ENCODE assay signal across 8 cellular contexts in genomic region chr14:59631237-59631636, GRCh38. TPM values are rescaled to one million over a fixed set of nuclear protein-coding genes. Genes with fewer than 3 reads are reported as not detected.
DNase-seq lines count a peak whose midpoint lies in the region; ATAC-seq and TF ChIP-seq lines count a peak whose summit lies in the region.

No MANE protein-coding gene starts in this region.

- DNase-seq in NCI-H2081 (lab: John Stamatoyannopoulos, UW) (peak; percentile 8 to 59), NCI-H2081 treated with DMSO at 0.1 percent for 48 hours (lab: John Stamatoyannopoulos, UW) (no peak), NCI-H2107 (lab: John Stamatoyannopoulos, UW) (peak; percentile 55), choroid plexus epithelial cell (ENCODE audit: low read depth) (peak; percentile 13), progenitor cell of endocrine pancreas (ENCODE audit: low spot score, unreplicated experiment) (no peak), GM19240 (ENCODE audit: insufficient read length, low spot score) (no peak), NOMO-1 treated with dmso at 0.1 percent for 144 hours (lab: John Stamatoyannopoulos, UW; ENCODE audit: unreplicated experiment) (no peak)

- peak; percentile 46 for TF ChIP-seq CTCF in choroid plexus epithelial cell (conservative IDR thresholded peaks at IDR 0.05; ENCODE audit: low read depth, low read length)
- peak; percentile 39 for TF ChIP-seq CTCF in progenitor cell of endocrine pancreas (IDR thresholded peaks at IDR 0.05; ENCODE audit: unreplicated experiment)

- peaks cover 28% of the 10 kb centered on the region for H3K4me1 Mint-ChIP-seq in progenitor cell of endocrine pancreas (ENCODE audit: low read depth)

- H3K9me3 Mint-ChIP-seq in progenitor cell of endocrine pancreas (ENCODE audit: low read depth): peaks cover 12% of the 10 kb centered on the region

- peak overlapping the region; percentile 82 for H3K4me3 Mint-ChIP-seq in progenitor cell of endocrine pancreas (ENCODE audit: low read depth)

- no peak overlapping the region for H3K4me3 ChIP-seq in choroid plexus epithelial cell (ENCODE audit: low read depth, low read length)

- H3K36me3 Mint-ChIP-seq in progenitor cell of endocrine pancreas (ENCODE audit: insufficient read depth): peaks cover 2% of the 10 kb centered on the region

- ATAC-seq in HG03521 (IDR thresholded peaks at IDR 0.05; ENCODE audit: unreplicated experiment): no peak

- H3K27ac Mint-ChIP-seq in progenitor cell of endocrine pancreas: no peak overlapping the region

- H3K27me3 Mint-ChIP-seq in progenitor cell of endocrine pancreas: peaks cover 26% of the 10 kb centered on the region

RNA-seq across cellular contexts. Expression of gene CCDC175, which starts 54.6 kb away (rescaled TPM):
- total RNA-seq in progenitor cell of endocrine pancreas: 0.20 and 0.26 TPM in 2 replicates

Comparison
In these comparisons a context has a peak if more than half of its experiments do, and no peak if none do; other contexts are left out.
1. DNase-seq: peak in NCI-H2081 (2 of 2), NCI-H2107 (single experiment) and choroid plexus epithelial cell (single experiment); none in NCI-H2081 treated with DMSO at 0.1 percent for 48 hours (single experiment), progenitor cell of endocrine pancreas (single experiment), GM19240 (single experiment) and NOMO-1 treated with dmso at 0.1 percent for 144 hours (single experiment).